In genomic region chr5:143771229-143772001, GRCh38 we compare ENCODE assay signal across 30 cellular contexts. TPM values are rescaled to one million over a fixed set of nuclear protein-coding genes. Genes with fewer than 3 reads are reported as not detected.
DNase-seq lines count a peak whose midpoint lies in the region; ATAC-seq lines count a peak whose summit lies in the region.
"Had no signal": no experiment of that assay in that cellular context is flagged by ENCODE, and none has a peak within 500 bp of the region (broad histone marks: within the 10 kb centered on the region; RNA-seq: fewer than 3 reads in every experiment).

No MANE protein-coding gene starts in this region.

- H3K79me2 ChIP-seq in GM23248 (ENCODE audit: insufficient read depth): no peaks in the 10 kb centered on the region

- H3K27ac ChIP-seq in GM23248: no peak overlapping the region
- H3K27ac ChIP-seq: left ventricle myocardium inferior, psoas muscle had no signal

- no peak overlapping the region for H3K4me3 Mint-ChIP-seq in stimulated activated naive B cell treated with anti-CD40 and anti-IgM and Interleukin-4, amounts not matched to agents 10 μg/mL and 1 μg/mL and 100 μg/mL, for 72 hours
- H3K4me3 Mint-ChIP-seq: activated B cell treated with CpG ODN at 0.5 μM for 24 hours; activated naive CD8-positive, alpha-beta T cell treated with anti-CD3 and anti-CD28 coated beads, Interleukin-2, amount 50 U/mL, for 24 hours; CD14-positive monocyte; HFFc6; type B pancreatic cell had no signal

- H3K36me3 Mint-ChIP-seq in stimulated activated naive B cell treated with anti-CD40 and anti-IgM and Interleukin-4, amounts not matched to agents 10 μg/mL and 1 μg/mL and 100 μg/mL, for 72 hours: no peaks in the 10 kb centered on the region
- H3K36me3 Mint-ChIP-seq: CD14-positive monocyte, type B pancreatic cell had no signal

- H3K4me1 ChIP-seq in GM23248 (ENCODE audit: insufficient read depth) (peaks cover 36% of the 10 kb centered on the region), adipocyte (ENCODE audit: control insufficient read depth, insufficient read depth, low read length) (peaks cover 29% of the 10 kb centered on the region)
- H3K4me1 ChIP-seq: left ventricle myocardium inferior, psoas muscle had no signal

- H3K9me3 ChIP-seq in GM23248 (ENCODE audit: low read depth) (no peaks in the 10 kb centered on the region), adipocyte (ENCODE audit: control insufficient read depth, low read length) (no peaks in the 10 kb centered on the region)
- H3K9me3 ChIP-seq: Caco-2, left ventricle myocardium inferior, psoas muscle had no signal

- H3K36me3 ChIP-seq in GM23248 (ENCODE audit: low read depth): no peaks in the 10 kb centered on the region
- no peaks in the 10 kb centered on the region for H3K36me3 ChIP-seq in adipocyte (ENCODE audit: control insufficient read depth, insufficient read depth, low read length, severe bottlenecking)
- H3K36me3 ChIP-seq: left ventricle myocardium inferior had no signal

- H3K27me3 ChIP-seq in GM23248 (replicated peaks; ENCODE audit: insufficient read depth) (no peaks in the 10 kb centered on the region), adipocyte (replicated peaks; ENCODE audit: control insufficient read depth, insufficient read depth, low read length) (no peaks in the 10 kb centered on the region)

- no peaks in the 10 kb centered on the region for H3K9me2 ChIP-seq in GM23248 (ENCODE audit: insufficient read depth)

- no peak overlapping the region for H3K9ac ChIP-seq in GM23248
- peak overlapping the region; percentile 31 for H3K9ac ChIP-seq in adipocyte (ENCODE audit: low read length)

- no peaks in the 10 kb centered on the region for H3K27me3 Mint-ChIP-seq in stimulated activated naive B cell treated with anti-CD40 and anti-IgM and Interleukin-4, amounts not matched to agents 10 μg/mL and 1 μg/mL and 100 μg/mL, for 72 hours
- H3K27me3 Mint-ChIP-seq: type B pancreatic cell had no signal

- peak overlapping the region; percentile 73 for H2AFZ ChIP-seq in GM23248

- no peaks in the 10 kb centered on the region for H3K4me1 Mint-ChIP-seq in stimulated activated naive B cell treated with anti-CD40 and anti-IgM and Interleukin-4, amounts not matched to agents 10 μg/mL and 1 μg/mL and 100 μg/mL, for 72 hours
- H3K4me1 Mint-ChIP-seq: activated B cell treated with CpG ODN at 0.5 μM for 24 hours; activated naive CD8-positive, alpha-beta T cell treated with anti-CD3 and anti-CD28 coated beads, Interleukin-2, amount 50 U/mL, for 24 hours had no signal

- H3K27ac Mint-ChIP-seq in stimulated activated naive B cell treated with anti-CD40 and anti-IgM and Interleukin-4, amounts not matched to agents 10 μg/mL and 1 μg/mL and 100 μg/mL, for 72 hours: no peak overlapping the region
- H3K27ac Mint-ChIP-seq: activated B cell treated with CpG ODN at 0.5 μM for 24 hours; activated naive CD8-positive, alpha-beta T cell treated with anti-CD3 and anti-CD28 coated beads, Interleukin-2, amount 50 U/mL, for 24 hours; CD14-positive monocyte; HFFc6 had no signal

- peak; percentile 18 for DNase-seq in GM23248
- DNase-seq in adipocyte (ENCODE audit: low read depth): peak; percentile 11
- peak; percentile 9 for DNase-seq in hepatic stellate cell (ENCODE audit: low spot score)
- no peak for DNase-seq in sciatic nerve (ENCODE audit: low spot score)
- no peak for DNase-seq in cerebellum (ENCODE audit: low spot score)
- no peak for DNase-seq in stimulated activated naive B cell treated with anti-CD40 and anti-IgM and Interleukin-4, amounts not matched to agents 10 μg/mL and 1 μg/mL and 100 μg/mL, for 72 hours
- no peak for DNase-seq in NCI-H748 (lab: John Stamatoyannopoulos, UW; ENCODE audit: unreplicated experiment)
- DNase-seq: activated B cell treated with CpG ODN at 0.5 μM for 24 hours; activated naive CD4-positive, alpha-beta T cell; activated naive CD8-positive, alpha-beta T cell treated with anti-CD3 and anti-CD28 coated beads, Interleukin-2, amount 50 U/mL, for 24 hours; activated T-cell treated with anti-CD3 and anti-CD28 coated beads, Interleukin-2, amount 50 U/mL, for 48 hours; Caco-2; central memory CD4-positive, alpha-beta T cell; DMS53; HFFc6; left ventricle myocardium inferior; NCI-H146; NCI-H226; NCI-H748 treated with DMSO at 0.1 percent for 48 hours; nucleus accumbens; psoas muscle; RPMI8226; stimulated activated CD4-positive, alpha-beta T cell treated with anti-CD3 and anti-CD28 coated beads, Interleukin-15, amount 100 ng/mL, for 24 hours; stimulated activated CD4-positive, alpha-beta T cell treated with anti-CD3 and anti-CD28 coated beads, Interleukin-4, amount 100 ng/mL, for 4 hours had no signal

- intact Hi-C loops in sciatic nerve (cut with DNase I): no loop called here

- no peak overlapping the region for H3K4me3 ChIP-seq in GM23248
- H3K4me3 ChIP-seq in adipocyte (ENCODE audit: low read length): no peak overlapping the region
- H3K4me3 ChIP-seq: left ventricle myocardium inferior, psoas muscle had no signal

- H4K20me1 ChIP-seq in GM23248 (ENCODE audit: insufficient read depth): no peaks in the 10 kb centered on the region

- H3K4me2 ChIP-seq in GM23248 (ENCODE audit: unreplicated experiment): peak overlapping the region; percentile 11

- H3F3A ChIP-seq in GM23248 (ENCODE audit: insufficient read depth): no peaks in the 10 kb centered on the region

- in situ Hi-C loops in GM23248 (cut with MboI): no loop called here

- ATAC-seq in sciatic nerve (peak; percentile 70), GM21528 (IDR thresholded peaks at IDR 0.05; ENCODE audit: low FRiP score, unreplicated experiment) (no peak)
- ATAC-seq in stimulated activated naive B cell treated with anti-CD40 and anti-IgM and Interleukin-4, amounts not matched to agents 10 μg/mL and 1 μg/mL and 100 μg/mL, for 72 hours (replicated peaks): no peak
- ATAC-seq: activated naive CD8-positive, alpha-beta T cell treated with anti-CD3 and anti-CD28 coated beads, Interleukin-2, amount 50 U/mL, for 24 hours; psoas muscle had no signal

- WGBS in GM23248 (ENCODE audit: low coverage in 1 of 2, low lambda C conversion rate in 2 of 2, missing lambda C conversion rate in 2 of 2), 2 experiments: 26 to 31% methylated on average over 5 of the region's 5 CpGs

- H3K9me3 Mint-ChIP-seq in stimulated activated naive B cell treated with anti-CD40 and anti-IgM and Interleukin-4, amounts not matched to agents 10 μg/mL and 1 μg/mL and 100 μg/mL, for 72 hours: peaks cover 0 to 2% of the 10 kb centered on the region in 2 donors
- H3K9me3 Mint-ChIP-seq: activated B cell treated with CpG ODN at 0.5 μM for 24 hours; activated naive CD8-positive, alpha-beta T cell treated with anti-CD3 and anti-CD28 coated beads, Interleukin-2, amount 50 U/mL, for 24 hours; CD14-positive monocyte; HFFc6 had no signal

RNA-seq across cellular contexts. Expression of gene HMHB1, which starts 40.5 kb away (rescaled TPM):
- total RNA-seq in GM23248 (2014; rRNA removed; shearing (Covaris generic)): not detected in 2 replicates
- not detected in 2 replicates for polyA plus RNA-seq in GM23248 (2016; fragmentation: Nextera tagmentation; extraction: Ambion mirVana)
- total RNA-seq in sciatic nerve: not detected
- total RNA-seq in cerebellum: not detected
- total RNA-seq: Caco-2, HFFc6, left ventricle myocardium inferior, mesenteric fat pad, psoas muscle, SK-MEL-5 had no signal
- polyA plus RNA-seq: CD14-positive monocyte, esophagus, psoas muscle had no signal

Comparison
In these comparisons a context has a peak if more than half of its experiments do, and no peak if none do; other contexts are left out.
1. DNase-seq: peak in GM23248 (single experiment), adipocyte (single experiment) and hepatic stellate cell (single experiment); none in sciatic nerve (single experiment), cerebellum (single experiment), stimulated activated naive B cell treated with anti-CD40 and anti-IgM and Interleukin-4, amounts not matched to agents 10 μg/mL and 1 μg/mL and 100 μg/mL, for 72 hours (single experiment) and NCI-H748 (single experiment).